In genomic region chr1:211515090-211516023, GRCh38 we compare ENCODE assay signal across 1 cellular context.
TF ChIP-seq lines count a peak whose summit lies in the region.

No MANE protein-coding gene starts in this region.

TF ChIP-seq in K562, 482 proteins besides CTCF, POLR2A, EP300 and RAD21 (continued from another document):
- TF ChIP-seq BRF2 (IDR thresholded peaks at IDR 0.05; ENCODE audit: borderline replicate concordance, insufficient read depth, insufficient read length) (no peak), MXD1 (CRISPR knock-in tag; IDR thresholded peaks at IDR 0.05; ENCODE audit: borderline replicate concordance, poor library complexity, severe bottlenecking) (no peak), FOSL1 (tag; conservative IDR thresholded peaks at IDR 0.05) (no peak; the same call in 1 of the 2 replicates), NELFE (IDR thresholded peaks at IDR 0.05; ENCODE audit: insufficient read depth, insufficient read length) (no peak), TCF7L2 (IDR thresholded peaks at IDR 0.05; ENCODE audit: low read depth, low read length) (no peak), NONO (IDR thresholded peaks at IDR 0.05; ENCODE audit: low read depth in 2 of 2, low read length in 1 of 2) (peak in 1 of 2 experiments; percentile 92; a peak in 2 of 4 replicates)
